1 cellular context compared by ENCODE assay signal in the genomic region with DNA sequence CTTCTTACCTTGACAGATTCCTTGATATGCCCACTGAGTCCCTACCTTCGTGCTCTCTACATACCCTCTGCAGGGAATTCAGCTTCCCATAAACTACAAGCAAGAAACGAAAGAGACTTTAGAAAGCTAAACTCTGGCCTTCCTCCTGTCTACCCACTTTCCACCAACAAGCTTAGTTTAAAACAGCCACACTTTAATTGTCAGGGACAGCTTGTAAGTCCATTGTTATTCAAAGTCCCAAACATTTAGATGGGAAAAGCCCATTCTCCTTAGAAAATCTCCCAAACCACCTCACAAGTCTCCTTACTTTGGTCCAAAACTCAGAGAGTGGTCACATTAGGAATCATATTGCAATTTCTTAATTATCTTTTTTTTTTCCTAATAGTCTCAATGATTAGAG.
TF ChIP-seq lines count a peak whose summit lies in the region.

No MANE protein-coding gene starts in this region.

TF ChIP-seq in GM23338, 12 proteins besides CTCF, POLR2A, EP300 and RAD21:
- TF ChIP-seq, protein P1, sequence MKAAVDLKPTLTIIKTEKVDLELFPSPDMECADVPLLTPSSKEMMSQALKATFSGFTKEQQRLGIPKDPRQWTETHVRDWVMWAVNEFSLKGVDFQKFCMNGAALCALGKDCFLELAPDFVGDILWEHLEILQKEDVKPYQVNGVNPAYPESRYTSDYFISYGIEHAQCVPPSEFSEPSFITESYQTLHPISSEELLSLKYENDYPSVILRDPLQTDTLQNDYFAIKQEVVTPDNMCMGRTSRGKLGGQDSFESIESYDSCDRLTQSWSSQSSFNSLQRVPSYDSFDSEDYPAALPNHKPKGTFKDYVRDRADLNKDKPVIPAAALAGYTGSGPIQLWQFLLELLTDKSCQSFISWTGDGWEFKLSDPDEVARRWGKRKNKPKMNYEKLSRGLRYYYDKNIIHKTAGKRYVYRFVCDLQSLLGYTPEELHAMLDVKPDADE (IDR thresholded peaks at IDR 0.05): no peak
- TF ChIP-seq ZNF331 (CRISPR knock-in tag; IDR thresholded peaks at IDR 0.05; ENCODE audit: low read depth) (no peak), EZH2phosphoT487 (IDR thresholded peaks at IDR 0.05; ENCODE audit: unreplicated experiment) (no peak), NANOG (IDR thresholded peaks at IDR 0.05; ENCODE audit: borderline replicate concordance) (no peak), EZH2 (IDR thresholded peaks at IDR 0.05; ENCODE audit: low read depth, unreplicated experiment) (no peak), CREB1 (CRISPR knock-in tag; IDR thresholded peaks at IDR 0.05; ENCODE audit: low read depth) (no peak), ZNF114 (CRISPR knock-in tag; IDR thresholded peaks at IDR 0.05) (no peak), JUNB (IDR thresholded peaks at IDR 0.05; ENCODE audit: unreplicated experiment) (no peak), POLR2AphosphoS5 (IDR thresholded peaks at IDR 0.05; ENCODE audit: low read depth) (no peak), STAT1 (IDR thresholded peaks at IDR 0.05; ENCODE audit: unreplicated experiment) (no peak), ZNF462 (CRISPR knock-in tag; IDR thresholded peaks at IDR 0.05) (no peak)
- TF ChIP-seq, protein P2, sequence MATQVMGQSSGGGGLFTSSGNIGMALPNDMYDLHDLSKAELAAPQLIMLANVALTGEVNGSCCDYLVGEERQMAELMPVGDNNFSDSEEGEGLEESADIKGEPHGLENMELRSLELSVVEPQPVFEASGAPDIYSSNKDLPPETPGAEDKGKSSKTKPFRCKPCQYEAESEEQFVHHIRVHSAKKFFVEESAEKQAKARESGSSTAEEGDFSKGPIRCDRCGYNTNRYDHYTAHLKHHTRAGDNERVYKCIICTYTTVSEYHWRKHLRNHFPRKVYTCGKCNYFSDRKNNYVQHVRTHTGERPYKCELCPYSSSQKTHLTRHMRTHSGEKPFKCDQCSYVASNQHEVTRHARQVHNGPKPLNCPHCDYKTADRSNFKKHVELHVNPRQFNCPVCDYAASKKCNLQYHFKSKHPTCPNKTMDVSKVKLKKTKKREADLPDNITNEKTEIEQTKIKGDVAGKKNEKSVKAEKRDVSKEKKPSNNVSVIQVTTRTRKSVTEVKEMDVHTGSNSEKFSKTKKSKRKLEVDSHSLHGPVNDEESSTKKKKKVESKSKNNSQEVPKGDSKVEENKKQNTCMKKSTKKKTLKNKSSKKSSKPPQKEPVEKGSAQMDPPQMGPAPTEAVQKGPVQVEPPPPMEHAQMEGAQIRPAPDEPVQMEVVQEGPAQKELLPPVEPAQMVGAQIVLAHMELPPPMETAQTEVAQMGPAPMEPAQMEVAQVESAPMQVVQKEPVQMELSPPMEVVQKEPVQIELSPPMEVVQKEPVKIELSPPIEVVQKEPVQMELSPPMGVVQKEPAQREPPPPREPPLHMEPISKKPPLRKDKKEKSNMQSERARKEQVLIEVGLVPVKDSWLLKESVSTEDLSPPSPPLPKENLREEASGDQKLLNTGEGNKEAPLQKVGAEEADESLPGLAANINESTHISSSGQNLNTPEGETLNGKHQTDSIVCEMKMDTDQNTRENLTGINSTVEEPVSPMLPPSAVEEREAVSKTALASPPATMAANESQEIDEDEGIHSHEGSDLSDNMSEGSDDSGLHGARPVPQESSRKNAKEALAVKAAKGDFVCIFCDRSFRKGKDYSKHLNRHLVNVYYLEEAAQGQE (IDR thresholded peaks at IDR 0.05; ENCODE audit: unreplicated experiment): no peak
TF ChIP-seq in GM23338: peak in this region for 0.
